Comparison of ENCODE assay signal across 11 cellular contexts in the genomic region with DNA sequence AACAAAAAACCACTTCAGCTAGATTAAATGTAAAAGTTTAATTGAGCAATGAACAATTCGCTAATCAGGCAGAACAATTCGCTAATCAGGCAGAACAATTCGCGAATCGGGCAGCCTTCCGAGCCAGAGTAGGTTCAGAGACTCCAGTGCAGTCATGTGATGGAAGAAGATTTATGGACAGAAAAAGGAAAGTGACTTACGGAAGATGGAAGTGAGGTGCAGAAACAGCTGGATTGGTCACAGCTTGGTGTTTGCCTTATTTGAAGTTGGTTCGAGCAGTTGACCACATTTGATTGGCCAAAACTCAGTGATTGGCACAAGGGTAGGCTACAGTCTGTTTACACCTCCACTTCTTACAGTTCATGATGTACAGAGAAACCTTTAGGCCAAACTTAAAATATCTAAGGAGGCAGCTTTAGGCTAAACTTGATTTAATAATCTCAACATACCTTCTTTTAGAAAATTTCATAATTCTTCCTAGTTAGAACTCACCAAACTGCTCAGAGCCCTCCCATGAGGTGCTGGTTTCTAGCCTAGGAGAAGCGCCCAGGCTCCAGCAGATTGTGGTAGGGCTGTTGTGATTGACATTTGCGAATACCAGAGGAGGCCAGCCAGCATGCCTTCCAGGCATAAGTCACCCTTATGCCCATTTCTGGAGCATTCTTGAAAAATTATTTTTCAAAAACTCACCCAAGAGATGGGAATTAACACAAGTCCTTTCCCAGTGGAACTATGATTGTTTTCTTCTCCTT. TPM values are rescaled to one million over a fixed set of nuclear protein-coding genes. Genes with fewer than 3 reads are reported as not detected.
A peak's percentile ranks its signal among the peaks of the same experiment; 100 is the strongest.
DNase-seq lines count a peak whose midpoint lies in the region; ATAC-seq and TF ChIP-seq lines count a peak whose summit lies in the region.
"Had no signal": no experiment of that assay in that cellular context is flagged by ENCODE, and none has a peak within 500 bp of the region (broad histone marks: within the 10 kb centered on the region; RNA-seq: fewer than 3 reads in every experiment).

No MANE protein-coding gene starts in this region.

- no peak overlapping the region for H3K27ac Mint-ChIP-seq in GM23338
- H3K27ac Mint-ChIP-seq: CD8-positive, alpha-beta memory T cell; naive thymus-derived CD4-positive, alpha-beta T cell had no signal

- no peaks in the 10 kb centered on the region for H3K79me2 ChIP-seq in GM23338 (replicated peaks; ENCODE audit: insufficient read depth)
- no peaks in the 10 kb centered on the region for H3K79me2 ChIP-seq in smooth muscle cell (ENCODE audit: low read depth)

- H3K4me1 ChIP-seq in GM23338 (ENCODE audit: insufficient read depth) (no peaks in the 10 kb centered on the region), smooth muscle cell (ENCODE audit: low read depth) (no peaks in the 10 kb centered on the region)

- TF ChIP-seq CTCF in GM23338 (conservative IDR thresholded peaks at IDR 0.05; ENCODE audit: low read depth in 2 of 2) (no peak), VCaP (conservative IDR thresholded peaks at IDR 0.05) (no peak), smooth muscle cell (IDR thresholded peaks at IDR 0.05; ENCODE audit: borderline replicate concordance, insufficient read depth, poor library complexity, severe bottlenecking) (no peak)

- H3K4me3 ChIP-seq in GM23338 (no peak overlapping the region), smooth muscle cell (no peak overlapping the region)

- no peaks in the 10 kb centered on the region for H3K9me3 ChIP-seq in smooth muscle cell (replicated peaks; ENCODE audit: low read depth)

- ATAC-seq in GM23338, result peak; percentile 51
- ATAC-seq in HG02588 (IDR thresholded peaks at IDR 0.05; ENCODE audit: unreplicated experiment), result no peak
- ATAC-seq: naive thymus-derived CD4-positive, alpha-beta T cell had no signal

- peaks cover 7% of the 10 kb centered on the region for H3K27me3 Mint-ChIP-seq in GM23338 (ENCODE audit: insufficient read depth, low read depth, poor library complexity)

- H3K27ac ChIP-seq in GM23338 (ENCODE audit: low read depth) (no peak overlapping the region), VCaP (peak overlapping the region; percentile 48; the same call in 1 of the 2 replicates), smooth muscle cell (ENCODE audit: low read depth) (no peak overlapping the region)
- H3K27ac ChIP-seq: KMS-11 had no signal

- H3F3A ChIP-seq in GM23338 (replicated peaks; ENCODE audit: low read depth) (no peaks in the 10 kb centered on the region), smooth muscle cell (ENCODE audit: low read depth) (no peaks in the 10 kb centered on the region)

- no peak overlapping the region for H3K4me2 ChIP-seq in GM23338
- H3K4me2 ChIP-seq in smooth muscle cell, result peak overlapping the region; percentile 21
- H3K4me2 ChIP-seq: KMS-11 had no signal

- H3K4me3 Mint-ChIP-seq in GM23338, result no peak overlapping the region
- H3K4me3 Mint-ChIP-seq: CD8-positive, alpha-beta memory T cell; naive thymus-derived CD4-positive, alpha-beta T cell had no signal

- H3K4me1 Mint-ChIP-seq in GM23338, result peaks cover 15% of the 10 kb centered on the region; the same call in 2 of the 3 replicates
- H3K4me1 Mint-ChIP-seq: CD8-positive, alpha-beta memory T cell; naive thymus-derived CD4-positive, alpha-beta T cell had no signal

- no peaks in the 10 kb centered on the region for H3K36me3 Mint-ChIP-seq in GM23338 (ENCODE audit: low read depth)
- H3K36me3 Mint-ChIP-seq: CD8-positive, alpha-beta memory T cell; naive thymus-derived CD4-positive, alpha-beta T cell had no signal

- H3K27me3 ChIP-seq in GM23338 (ENCODE audit: insufficient read depth) (no peaks in the 10 kb centered on the region), smooth muscle cell (ENCODE audit: low read depth) (no peaks in the 10 kb centered on the region)

- WGBS in smooth muscle cell (ENCODE audit: low lambda C conversion rate), result 80% methylated on average over 10 of the region's 10 CpGs

- H3K36me3 ChIP-seq in GM23338 (ENCODE audit: insufficient read depth) (no peaks in the 10 kb centered on the region), smooth muscle cell (ENCODE audit: low read depth) (no peaks in the 10 kb centered on the region)

- H4K20me1 ChIP-seq in GM23338 (replicated peaks; ENCODE audit: insufficient read depth) (no peaks in the 10 kb centered on the region), smooth muscle cell (ENCODE audit: low read depth) (no peaks in the 10 kb centered on the region)

- no peak for DNase-seq in GM23338 (ENCODE audit: low spot score)
- DNase-seq in foreskin melanocyte, result peak; percentile 88
- DNase-seq in smooth muscle cell (lab: John Stamatoyannopoulos, UW; ENCODE audit: unreplicated experiment), result no peak
- DNase-seq in cerebellar cortex (ENCODE audit: low spot score), result no peak
- DNase-seq in NCI-H1436 (lab: John Stamatoyannopoulos, UW), result no peak
- DNase-seq in stimulated activated CD4-positive, alpha-beta T cell treated with anti-CD3 and anti-CD28 coated beads, Interleukin-2, amount 100 ng/mL, for 24 hours, result no peak
- DNase-seq: CD8-positive, alpha-beta memory T cell; naive thymus-derived CD4-positive, alpha-beta T cell had no signal

- no peaks in the 10 kb centered on the region for H3K9me2 ChIP-seq in GM23338 (ENCODE audit: insufficient read depth)

- no peak overlapping the region for H2AFZ ChIP-seq in GM23338
- H2AFZ ChIP-seq in smooth muscle cell (ENCODE audit: low read depth), result no peak overlapping the region

- H3K9me3 Mint-ChIP-seq in GM23338, result no peaks in the 10 kb centered on the region
- H3K9me3 Mint-ChIP-seq: CD8-positive, alpha-beta memory T cell; naive thymus-derived CD4-positive, alpha-beta T cell had no signal

- H3K9ac ChIP-seq in smooth muscle cell (ENCODE audit: low read depth), result no peak overlapping the region
- H3K9ac ChIP-seq: KMS-11 had no signal

TF ChIP-seq in GM23338, 12 proteins besides CTCF, POLR2A, EP300 and RAD21 (continues in another document):
- TF ChIP-seq, protein P1, sequence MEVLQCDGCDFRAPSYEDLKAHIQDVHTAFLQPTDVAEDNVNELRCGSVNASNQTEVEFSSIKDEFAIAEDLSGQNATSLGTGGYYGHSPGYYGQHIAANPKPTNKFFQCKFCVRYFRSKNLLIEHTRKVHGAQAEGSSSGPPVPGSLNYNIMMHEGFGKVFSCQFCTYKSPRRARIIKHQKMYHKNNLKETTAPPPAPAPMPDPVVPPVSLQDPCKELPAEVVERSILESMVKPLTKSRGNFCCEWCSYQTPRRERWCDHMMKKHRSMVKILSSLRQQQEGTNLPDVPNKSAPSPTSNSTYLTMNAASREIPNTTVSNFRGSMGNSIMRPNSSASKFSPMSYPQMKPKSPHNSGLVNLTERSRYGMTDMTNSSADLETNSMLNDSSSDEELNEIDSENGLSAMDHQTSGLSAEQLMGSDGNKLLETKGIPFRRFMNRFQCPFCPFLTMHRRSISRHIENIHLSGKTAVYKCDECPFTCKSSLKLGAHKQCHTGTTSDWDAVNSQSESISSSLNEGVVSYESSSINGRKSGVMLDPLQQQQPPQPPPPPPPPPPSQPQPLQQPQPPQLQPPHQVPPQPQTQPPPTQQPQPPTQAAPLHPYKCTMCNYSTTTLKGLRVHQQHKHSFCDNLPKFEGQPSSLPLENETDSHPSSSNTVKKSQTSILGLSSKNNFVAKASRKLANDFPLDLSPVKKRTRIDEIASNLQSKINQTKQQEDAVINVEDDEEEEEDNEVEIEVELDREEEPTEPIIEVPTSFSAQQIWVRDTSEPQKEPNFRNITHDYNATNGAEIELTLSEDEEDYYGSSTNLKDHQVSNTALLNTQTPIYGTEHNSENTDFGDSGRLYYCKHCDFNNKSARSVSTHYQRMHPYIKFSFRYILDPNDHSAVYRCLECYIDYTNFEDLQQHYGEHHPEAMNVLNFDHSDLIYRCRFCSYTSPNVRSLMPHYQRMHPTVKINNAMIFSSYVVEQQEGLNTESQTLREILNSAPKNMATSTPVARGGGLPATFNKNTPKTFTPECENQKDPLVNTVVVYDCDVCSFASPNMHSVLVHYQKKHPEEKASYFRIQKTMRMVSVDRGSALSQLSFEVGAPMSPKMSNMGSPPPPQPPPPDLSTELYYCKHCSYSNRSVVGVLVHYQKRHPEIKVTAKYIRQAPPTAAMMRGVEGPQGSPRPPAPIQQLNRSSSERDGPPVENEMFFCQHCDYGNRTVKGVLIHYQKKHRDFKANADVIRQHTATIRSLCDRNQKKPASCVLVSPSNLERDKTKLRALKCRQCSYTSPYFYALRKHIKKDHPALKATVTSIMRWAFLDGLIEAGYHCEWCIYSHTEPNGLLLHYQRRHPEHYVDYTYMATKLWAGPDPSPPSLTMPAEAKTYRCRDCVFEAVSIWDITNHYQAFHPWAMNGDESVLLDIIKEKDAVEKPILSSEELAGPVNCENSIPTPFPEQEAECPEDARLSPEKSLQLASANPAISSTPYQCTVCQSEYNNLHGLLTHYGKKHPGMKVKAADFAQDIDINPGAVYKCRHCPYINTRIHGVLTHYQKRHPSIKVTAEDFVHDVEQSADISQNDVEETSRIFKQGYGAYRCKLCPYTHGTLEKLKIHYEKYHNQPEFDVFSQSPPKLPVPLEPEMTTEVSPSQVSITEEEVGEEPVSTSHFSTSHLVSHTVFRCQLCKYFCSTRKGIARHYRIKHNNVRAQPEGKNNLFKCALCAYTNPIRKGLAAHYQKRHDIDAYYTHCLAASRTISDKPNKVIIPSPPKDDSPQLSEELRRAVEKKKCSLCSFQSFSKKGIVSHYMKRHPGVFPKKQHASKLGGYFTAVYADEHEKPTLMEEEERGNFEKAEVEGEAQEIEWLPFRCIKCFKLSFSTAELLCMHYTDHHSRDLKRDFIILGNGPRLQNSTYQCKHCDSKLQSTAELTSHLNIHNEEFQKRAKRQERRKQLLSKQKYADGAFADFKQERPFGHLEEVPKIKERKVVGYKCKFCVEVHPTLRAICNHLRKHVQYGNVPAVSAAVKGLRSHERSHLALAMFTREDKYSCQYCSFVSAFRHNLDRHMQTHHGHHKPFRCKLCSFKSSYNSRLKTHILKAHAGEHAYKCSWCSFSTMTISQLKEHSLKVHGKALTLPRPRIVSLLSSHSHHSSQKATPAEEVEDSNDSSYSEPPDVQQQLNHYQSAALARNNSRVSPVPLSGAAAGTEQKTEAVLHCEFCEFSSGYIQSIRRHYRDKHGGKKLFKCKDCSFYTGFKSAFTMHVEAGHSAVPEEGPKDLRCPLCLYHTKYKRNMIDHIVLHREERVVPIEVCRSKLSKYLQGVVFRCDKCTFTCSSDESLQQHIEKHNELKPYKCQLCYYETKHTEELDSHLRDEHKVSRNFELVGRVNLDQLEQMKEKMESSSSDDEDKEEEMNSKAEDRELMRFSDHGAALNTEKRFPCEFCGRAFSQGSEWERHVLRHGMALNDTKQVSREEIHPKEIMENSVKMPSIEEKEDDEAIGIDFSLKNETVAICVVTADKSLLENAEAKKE (CRISPR knock-in tag; IDR thresholded peaks at IDR 0.05), result no peak
- no peak for TF ChIP-seq ZNF331 (CRISPR knock-in tag; IDR thresholded peaks at IDR 0.05; ENCODE audit: low read depth)
- TF ChIP-seq CREB1 (CRISPR knock-in tag; IDR thresholded peaks at IDR 0.05; ENCODE audit: low read depth), result no peak

RNA-seq across cellular contexts. Expression of a gene that starts 22.8 kb away (rescaled TPM):
- 10.5 and 10.7 TPM in 2 replicates for total RNA-seq in GM23338 (2014; rRNA removed; shearing (Covaris generic))
- polyA plus RNA-seq in GM23338 (2016; fragmentation: Nextera tagmentation; extraction: Ambion mirVana) (3.4 and 3.5 TPM in 2 replicates), smooth muscle cell (5.3 and 6.0 TPM in 2 replicates)
- 2.0 and 4.6 TPM in 2 replicates for total RNA-seq in smooth muscle cell

RNA-seq across cellular contexts. Expression of a gene that starts 37.0 kb away (rescaled TPM):
- total RNA-seq in GM23338 (2014; rRNA removed; shearing (Covaris generic)), result 0.17 and 0.27 TPM in 2 replicates
- 0.03 and 0.16 TPM in 2 replicates for polyA plus RNA-seq in GM23338 (2016; fragmentation: Nextera tagmentation; extraction: Ambion mirVana)
- total RNA-seq in smooth muscle cell, result 4.0 and 5.6 TPM in 2 replicates
- 3.2 and 4.2 TPM in 2 replicates for polyA plus RNA-seq in smooth muscle cell
- total RNA-seq: naive thymus-derived CD4-positive, alpha-beta T cell had no signal
- polyA plus RNA-seq: CD8-positive, alpha-beta memory T cell; naive thymus-derived CD4-positive, alpha-beta T cell had no signal
